ENCODE assay signal across 19 cellular contexts in genomic region chr14:74985806-74986205, GRCh38. TPM values are rescaled to one million over a fixed set of nuclear protein-coding genes. Genes with fewer than 3 reads are reported as not detected.
DNase-seq lines count a peak whose midpoint lies in the region; ATAC-seq, FAIRE-seq and TF ChIP-seq lines count a peak whose summit lies in the region.
"Had no signal": no experiment of that assay in that cellular context is flagged by ENCODE, and none has a peak within 500 bp of the region (broad histone marks: within the 10 kb centered on the region; RNA-seq: fewer than 3 reads in every experiment).

No MANE protein-coding gene starts in this region.

- POLR2A ChIA-PET in K562 (lab: Yijun Ruan, JAX) = no interaction called here

- H3K18ac ChIP-seq in trophoblast cell (ENCODE audit: low read length) = no peak overlapping the region

- H3K9me1 ChIP-seq in K562 (ENCODE audit: control insufficient read depth, insufficient read depth, low read length) = no peaks in the 10 kb centered on the region

- 37% methylated on average over 5 of the region's 6 CpGs for WGBS in K562 (ENCODE audit: insufficient coverage, low coverage, missing lambda C conversion rate)
- WGBS in trophoblast cell (ENCODE audit: extremely low coverage, insufficient coverage, insufficient read length) = no CpG with 5 or more reads among the region's 6 CpGs

- peak overlapping the region; percentile 69 for H4K91ac ChIP-seq in trophoblast cell (ENCODE audit: low read depth, low read length)

- TF ChIP-seq CTCF in K562 (IDR thresholded peaks at IDR 0.05 in 2 of 3, conservative IDR thresholded peaks at IDR 0.05 in 1 of 3; ENCODE audit: insufficient read depth in 2 of 3, low read depth in 1 of 3, low read length in 3 of 3) (no peak), tibial artery (IDR thresholded peaks at IDR 0.05) (no peak)

- in situ Hi-C loops in K562 (cut with MboI) (no loop called here), HAP-1 (cut with MboI; ENCODE audit: low sequenced_read_pairs) (no loop called here)

- H4K20me1 ChIP-seq in K562 (replicated peaks; ENCODE audit: control insufficient read depth, insufficient read depth, low read length) = no peaks in the 10 kb centered on the region

- H2AK5ac ChIP-seq in trophoblast cell (ENCODE audit: low read length) = peak overlapping the region; percentile 41

- TF ChIP-seq POLR2A in K562 (conservative IDR thresholded peaks at IDR 0.05) = no peak

- no peak overlapping the region for H3K4ac ChIP-seq in trophoblast cell (ENCODE audit: low read depth, low read length)

- H4K12ac ChIP-seq in trophoblast cell (ENCODE audit: low read depth, low read length) = no peak overlapping the region

- no peak overlapping the region for H3K9ac ChIP-seq in K562 (ENCODE audit: insufficient read depth in 1 of 2, low read depth in 2 of 2, low read length in 2 of 2)
- no peak overlapping the region for H3K9ac ChIP-seq in trophoblast cell (ENCODE audit: low read length)

- no peak overlapping the region for H2BK12ac ChIP-seq in trophoblast cell (ENCODE audit: low read length)

- H3K4me2 ChIP-seq in K562 (ENCODE audit: insufficient read depth, low read length) (no peak overlapping the region), trophoblast cell (ENCODE audit: low read length) (no peak overlapping the region)
- H3K4me2 ChIP-seq: GM23338 had no signal

- H3K4me3 ChIP-seq in K562 (no peak overlapping the region), trophoblast cell (ENCODE audit: low read depth, low read length) (no peak overlapping the region), tibial artery (no peak overlapping the region), HAP-1 (no peak overlapping the region)
- H3K4me3 ChIP-seq: GM23338 had no signal

- H2AFZ ChIP-seq in K562 (ENCODE audit: low read depth, low read length) (0 out of 2 replicates have a peak overlapping the region, but pooled peaks have one; percentile 26), trophoblast cell (ENCODE audit: insufficient read depth, low read length, poor library complexity) (no peak overlapping the region)
- H2AFZ ChIP-seq: GM23338 had no signal

- H3K36me3 ChIP-seq in K562 (ENCODE audit: control insufficient read depth, insufficient read depth, low read length) = no peaks in the 10 kb centered on the region
- no peaks in the 10 kb centered on the region for H3K36me3 ChIP-seq in trophoblast cell (ENCODE audit: control insufficient read depth in 1 of 2, insufficient read depth in 2 of 2, low read length in 2 of 2)
- no peaks in the 10 kb centered on the region for H3K36me3 ChIP-seq in tibial artery
- no peaks in the 10 kb centered on the region for H3K36me3 ChIP-seq in HAP-1 (replicated peaks)

- TF ChIP-seq EP300 in K562 (IDR thresholded peaks at IDR 0.05; ENCODE audit: low read length) = no peak

- CTCF ChIA-PET in K562 (lab: Yijun Ruan, JAX; ENCODE audit: low intra/inter-chr PET ratio) = no interaction called here

- peak; percentile 1 for DNase-seq in AG20443 (ENCODE audit: low spot score)
- peak in 1 of 4 experiments; percentile 2 for DNase-seq in K562 (ENCODE audit: extremely low read depth in 1 of 4, low spot score in 3 of 4)
- no peak for DNase-seq in trophoblast cell
- peak in 1 of 2 donors; percentile 39 for DNase-seq in tibial artery
- DNase-seq in activated naive CD4-positive, alpha-beta T cell treated with anti-CD3 and anti-CD28 coated beads, Interleukin-2, amount 50 U/mL, for 16 hours = no peak
- no peak for DNase-seq in HAP-1 (ENCODE audit: low spot score in 2 of 2)
- DNase-seq in DMS79 treated with DMSO at 0.1 percent for 48 hours (lab: John Stamatoyannopoulos, UW) = no peak
- DNase-seq: AML-193; CD4-positive, alpha-beta T cell; DMS153; DMS79; GF-D8; HFFc6 had no signal

- H4K8ac ChIP-seq in trophoblast cell (ENCODE audit: low read depth, low read length) = no peak overlapping the region

- H3K9me3 ChIP-seq in K562 (replicated peaks; ENCODE audit: control insufficient read depth, insufficient read depth, low read depth, low read length) (no peaks in the 10 kb centered on the region), trophoblast cell (ENCODE audit: insufficient read depth, low read depth, low read length) (no peaks in the 10 kb centered on the region), tibial artery (no peaks in the 10 kb centered on the region), HAP-1 (no peaks in the 10 kb centered on the region)

- H3K79me2 ChIP-seq in K562 (ENCODE audit: control insufficient read depth, insufficient read depth, low read length) (no peaks in the 10 kb centered on the region), trophoblast cell (ENCODE audit: control insufficient read depth, insufficient read depth, low read length, poor library complexity) (no peaks in the 10 kb centered on the region)

- H3K27me3 ChIP-seq in K562 (ENCODE audit: control insufficient read depth in 2 of 2, insufficient read depth in 2 of 2, low read length in 2 of 2) (no peaks in the 10 kb centered on the region), trophoblast cell (ENCODE audit: insufficient read depth, low read length) (no peaks in the 10 kb centered on the region), tibial artery (no peaks in the 10 kb centered on the region), HAP-1 (ENCODE audit: low read depth) (no peaks in the 10 kb centered on the region)

- peaks cover 0 to 15% of the 10 kb centered on the region in 2 experiments; a peak in 2 of 5 replicates for H3K4me1 ChIP-seq in K562 (replicated peaks in 1 of 2; ENCODE audit: control insufficient read depth in 2 of 2, insufficient read depth in 2 of 2, low read length in 2 of 2)
- peaks cover 9 to 16% of the 10 kb centered on the region in 2 experiments for H3K4me1 ChIP-seq in trophoblast cell (ENCODE audit: control insufficient read depth in 1 of 2, insufficient read depth in 2 of 2, low read length in 2 of 2)
- H3K4me1 ChIP-seq in tibial artery = peaks cover 5 to 58% (median 52%) of the 10 kb centered on the region in 4 donors
- no peaks in the 10 kb centered on the region for H3K4me1 ChIP-seq in HAP-1

- H2BK5ac ChIP-seq in trophoblast cell (ENCODE audit: low read depth, low read length, poor library complexity) = no peak overlapping the region

- BruUV-seq in K562 (replicated peaks; lab: Mats Ljungman, UMichigan) = no TSS peak

- TF ChIP-seq RAD21 in K562 (CRISPR knock-in tag; conservative IDR thresholded peaks at IDR 0.05 in 1 of 2, IDR thresholded peaks at IDR 0.05 in 1 of 2) = no peak

- peaks cover 13% of the 10 kb centered on the region for H3K79me1 ChIP-seq in trophoblast cell (ENCODE audit: low read length)

- no peak overlapping the region for H2BK120ac ChIP-seq in trophoblast cell (ENCODE audit: insufficient read depth, low read length, poor library complexity)

- H3K27ac ChIP-seq in K562 (ENCODE audit: extremely low read depth, low read depth, low read length) (no peak overlapping the region), trophoblast cell (ENCODE audit: low read depth, low read length) (no peak overlapping the region), tibial artery (peak overlapping the region; percentile 80 to 94)
- H3K27ac ChIP-seq: C4-2B had no signal

- intact Hi-C loops in K562 (cut with micrococcal nuclease) (no loop called here), tibial artery (cut with DNase I; ENCODE audit: low total_unique reads) (no loop called here)

- no peak overlapping the region for H3K23ac ChIP-seq in trophoblast cell (ENCODE audit: low read length)

- no peak for ATAC-seq in K562
- ATAC-seq: HCT116 had no signal

- no peak overlapping the region for H3K14ac ChIP-seq in trophoblast cell (ENCODE audit: low read length)

- FAIRE-seq in K562 (lab: Jason Lieb, UNC) = no peak
- FAIRE-seq: H54, HepG2 had no signal

TF ChIP-seq in K562, 482 proteins besides CTCF, POLR2A, EP300 and RAD21 (continues in another document):
- no peak for TF ChIP-seq MED1 (CRISPR knock-in tag; IDR thresholded peaks at IDR 0.05; ENCODE audit: borderline replicate concordance)

RNA-seq across cellular contexts. Expression of gene EIF2B2, which starts 16.9 kb away (rescaled TPM):
- total RNA-seq in K562 (2011; cell fraction: chromatin; rRNA removed; ENCODE audit: low replicate concordance) = 38.8 and 45.9 TPM in 2 replicates
- 28.3 and 32.6 TPM in 2 replicates for total RNA-seq in K562 (2011; cell fraction: nucleolus; rRNA removed)
- total RNA-seq in K562 (2011; cell fraction: nucleoplasm; rRNA removed) = 30.9 and 46.0 TPM in 2 replicates
- total RNA-seq in K562 (2014; rRNA removed) (53.3 and 65.7 TPM in 2 replicates), K562 (2014; rRNA removed; fragmentation: Illumina TruSeq; extraction: Trizol) (29.1 and 29.3 TPM in 2 replicates), K562 (2015; rRNA removed; fragmentation: Illumina TruSeq; extraction: Trizol) (28.3 and 31.8 TPM in 2 replicates), K562 (2021) (38.9 and 39.5 TPM in 2 replicates)
- polyA plus RNA-seq in K562 (2011; rRNA removed) (94.1 and 95.6 TPM in 2 replicates), K562 (2014; fragmentation: Illumina TruSeq; extraction: Trizol) (52.4 and 55.6 TPM in 2 replicates), K562 (2014; fragmentation: Nextera tagmentation; extraction: Ambion mirVana) (10 to 100 TPM; 10.6 to 16.1 TPM), K562 (2014; rRNA removed) (58.7 and 68.3 TPM in 2 replicates)
- polyA plus RNA-seq in K562 (2011; cell fraction: cytosol; rRNA removed) = 76.7 and 80.9 TPM in 2 replicates
- 48.0 and 48.4 TPM in 2 replicates for polyA plus RNA-seq in K562 (2011; cell fraction: nucleus; rRNA removed)
- polyA plus RNA-seq in K562 (2012) = 43.7 and 47.1 TPM in 2 replicates
- 50.6 and 57.5 TPM in 2 replicates for polyA minus RNA-seq in K562 (2011; rRNA and poly(A)+ RNA removed)
- 29.7 and 30.0 TPM in 2 replicates for polyA minus RNA-seq in K562 (2011; cell fraction: cytosol; rRNA and poly(A)+ RNA removed)
- polyA minus RNA-seq in K562 (2011; cell fraction: nucleus; rRNA and poly(A)+ RNA removed) = 13.5 and 25.0 TPM in 2 replicates
- 115 and 119 TPM in 2 replicates for polyA plus RNA-seq in trophoblast cell (2013)

RNA-seq across cellular contexts. Expression of gene PGF, which starts 30.4 kb away (rescaled TPM):
- total RNA-seq in K562 (2011; cell fraction: chromatin; rRNA removed; ENCODE audit: low replicate concordance) = 0.23 and 0.65 TPM in 2 replicates
- total RNA-seq in K562 (2011; cell fraction: nucleolus; rRNA removed) = 0.79 and 1.2 TPM in 2 replicates
- total RNA-seq in K562 (2011; cell fraction: nucleoplasm; rRNA removed) = 0.51 and 0.69 TPM in 2 replicates
- total RNA-seq in K562 (2014; rRNA removed) = 0.18 and 0.90 TPM in 2 replicates
- 0.22 and 0.32 TPM in 2 replicates for total RNA-seq in K562 (2014; rRNA removed; fragmentation: Illumina TruSeq; extraction: Trizol)
- 0.11 and 0.34 TPM in 2 replicates for total RNA-seq in K562 (2015; rRNA removed; fragmentation: Illumina TruSeq; extraction: Trizol)
- total RNA-seq in K562 (2021) = 0.29 and 0.44 TPM in 2 replicates
- polyA plus RNA-seq in K562 (2011; rRNA removed) = 0.14 and 0.20 TPM in 2 replicates
- polyA plus RNA-seq in K562 (2011; cell fraction: cytosol; rRNA removed) = 0.03 and 0.07 TPM in 2 replicates
- 0.06 and 0.31 TPM in 2 replicates for polyA plus RNA-seq in K562 (2011; cell fraction: nucleus; rRNA removed)
- polyA plus RNA-seq in K562 (2012) = 0.10 and 0.29 TPM in 2 replicates
- 0.18 and 0.54 TPM in 2 replicates for polyA plus RNA-seq in K562 (2014; fragmentation: Illumina TruSeq; extraction: Trizol)
- under 1 TPM; 0.04 to 0.07 TPM for polyA plus RNA-seq in K562 (2014; fragmentation: Nextera tagmentation; extraction: Ambion mirVana)
- polyA plus RNA-seq in K562 (2014; rRNA removed) = 0.30 and 0.66 TPM in 2 replicates
- 0.06 and 0.14 TPM in 2 replicates for polyA minus RNA-seq in K562 (2011; rRNA and poly(A)+ RNA removed)
- not detected in 2 replicates for polyA minus RNA-seq in K562 (2011; cell fraction: cytosol; rRNA and poly(A)+ RNA removed)
- 0.22 and 0.40 TPM in 2 replicates for polyA minus RNA-seq in K562 (2011; cell fraction: nucleus; rRNA and poly(A)+ RNA removed)
- polyA plus RNA-seq in trophoblast cell (2013) = 746 and 849 TPM in 2 replicates
- polyA plus RNA-seq: IgD-negative memory B cell had no signal

Comparison
In these comparisons a context has a peak if more than half of its experiments do, and no peak if none do; other contexts are left out.
1. H3K27ac ChIP-seq: peak in tibial artery (2 of 2); none in K562 (single experiment) and trophoblast cell (single experiment).